In genomic region chr6:69933239-69933638, GRCh38 we compare ENCODE assay signal across 18 cellular contexts.
DNase-seq lines count a peak whose midpoint lies in the region; ATAC-seq and TF ChIP-seq lines count a peak whose summit lies in the region.
"Had no signal": no experiment of that assay in that cellular context is flagged by ENCODE, and none has a peak within 500 bp of the region (broad histone marks: within the 10 kb centered on the region; RNA-seq: fewer than 3 reads in every experiment).

No MANE protein-coding gene starts in this region.

- H3K9me3 ChIP-seq in heart right ventricle (no peaks in the 10 kb centered on the region), skeletal muscle tissue (ENCODE audit: control insufficient read depth in 3 of 3, low read length in 3 of 3) (no peaks in the 10 kb centered on the region)
- H3K9me3 ChIP-seq: esophagus muscularis mucosa, neutrophil had no signal

- H3K27ac ChIP-seq in heart right ventricle, result peak overlapping the region in 9 of 10 donors; percentile 3 to 67 (median 45)
- peak overlapping the region; percentile 3 for H3K27ac ChIP-seq in skeletal muscle tissue (ENCODE audit: low read depth, low read length)
- H3K27ac ChIP-seq: esophagus muscularis mucosa, HL-60, KMS-11, neutrophil had no signal

- peak; percentile 52 for DNase-seq in H4 (ENCODE audit: low spot score)
- DNase-seq in astrocyte of the hippocampus (ENCODE audit: low read depth, low spot score), result peak; percentile 26
- no peak for DNase-seq in heart right ventricle
- no peak for DNase-seq in pons (ENCODE audit: low spot score)
- DNase-seq in ACHN, result no peak
- DNase-seq: activated CD8-positive, alpha-beta T cell treated with anti-CD3 and anti-CD28 coated beads for 36 hours; amniotic stem cell; C1 segment of cervical spinal cord; cortex of kidney; DND-41; NCI-H1694; stimulated activated naive CD8-positive, alpha-beta T cell treated with anti-CD3 and anti-CD28 coated beads, Interleukin-15, Interleukin-2, amounts not matched to agents 100 U/mL and 50 U/mL, for 24 hours had no signal

- TF ChIP-seq CTCF in heart right ventricle (IDR thresholded peaks at IDR 0.05), result no peak

- H3K9ac ChIP-seq in skeletal muscle tissue (ENCODE audit: low read depth in 1 of 3, low read length in 3 of 3), result no peak overlapping the region
- H3K9ac ChIP-seq: KMS-11 had no signal

- H3K4me1 ChIP-seq in heart right ventricle (peaks cover 0 to 18% (median 0%) of the 10 kb centered on the region in 9 donors), skeletal muscle tissue (ENCODE audit: control insufficient read depth in 3 of 3, insufficient read depth in 3 of 3, low read length in 3 of 3) (peaks cover 2 to 22% (median 11%) of the 10 kb centered on the region in 3 donors)

- ATAC-seq in heart right ventricle, result peak in 6 of 8 donors; percentile 48 to 96 (median 74)
- no peak for ATAC-seq in HG02870 (IDR thresholded peaks at IDR 0.05; ENCODE audit: unreplicated experiment)
- ATAC-seq: activated CD8-positive, alpha-beta T cell treated with anti-CD3 and anti-CD28 coated beads for 36 hours; stimulated activated naive CD8-positive, alpha-beta T cell treated with anti-CD3 and anti-CD28 coated beads, Interleukin-15, Interleukin-2, amounts not matched to agents 100 U/mL and 50 U/mL, for 24 hours had no signal

- H3K27me3 ChIP-seq in heart right ventricle (no peaks in the 10 kb centered on the region), skeletal muscle tissue (ENCODE audit: control insufficient read depth in 3 of 3, insufficient read depth in 3 of 3, low read length in 3 of 3) (no peaks in the 10 kb centered on the region)
- H3K27me3 ChIP-seq: esophagus muscularis mucosa, neutrophil had no signal

- H3K4me3 ChIP-seq in heart right ventricle, result no peak overlapping the region
- H3K4me3 ChIP-seq in skeletal muscle tissue (ENCODE audit: low read length in 3 of 3), result no peak overlapping the region
- H3K4me3 ChIP-seq: esophagus muscularis mucosa had no signal

- 0 to 2% methylated on average over 1 of the region's 1 CpG for WGBS in heart right ventricle, 2 donors

- in situ Hi-C loops in ACHN (cut with HindIII; ENCODE audit: low pct_ligation_motif_present, low pct_unique_long_range_greater_than_20kb, low sequenced_read_pairs), result no loop called here

- intact Hi-C loops in heart right ventricle (cut with DNase I), result loop anchor here in 2 of 10 donors (10.0 kb wide), 2 partner anchors 68 to 938 kb away; partner anchors contain the start of gene COL19A1 (in 1 of the 2)

- H3K36me3 ChIP-seq in heart right ventricle (no peaks in the 10 kb centered on the region), skeletal muscle tissue (ENCODE audit: control insufficient read depth in 3 of 3, insufficient read depth in 3 of 3, low read length in 3 of 3) (no peaks in the 10 kb centered on the region)
- H3K36me3 ChIP-seq: esophagus muscularis mucosa, neutrophil had no signal

Comparison
In these comparisons a context has a peak if more than half of its experiments do, and no peak if none do; other contexts are left out.
1. DNase-seq: peak in H4 (single experiment) and astrocyte of the hippocampus (single experiment); none in heart right ventricle (0 of 2), pons (single experiment) and ACHN (single experiment).